In the genomic region with DNA sequence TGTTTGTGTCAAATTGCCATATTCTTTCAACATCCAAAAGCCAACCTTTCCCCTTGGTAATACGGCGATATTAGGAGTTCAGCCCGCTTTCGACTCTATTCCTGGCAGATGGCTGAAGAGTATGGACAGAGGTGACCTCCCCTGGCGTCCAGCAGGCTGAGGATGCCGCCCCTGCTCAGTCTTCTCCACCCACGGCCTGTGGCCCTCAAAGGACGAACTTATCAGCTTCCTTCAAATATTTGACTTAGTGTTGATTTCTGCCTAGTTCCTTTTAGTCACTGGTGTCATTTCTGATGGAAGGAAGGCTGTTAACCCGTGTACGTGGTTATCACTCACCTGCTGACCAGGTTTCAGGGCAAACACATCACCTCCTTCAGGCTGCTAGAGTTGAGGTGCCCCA, we compare ENCODE assay signal across 1 cellular context.
TF ChIP-seq lines count a peak whose summit lies in the region.

No MANE protein-coding gene starts in this region.

TF ChIP-seq in IMR-90, 13 proteins besides CTCF, POLR2A, EP300 and RAD21 (continued from another document):
- TF ChIP-seq, protein P1, sequence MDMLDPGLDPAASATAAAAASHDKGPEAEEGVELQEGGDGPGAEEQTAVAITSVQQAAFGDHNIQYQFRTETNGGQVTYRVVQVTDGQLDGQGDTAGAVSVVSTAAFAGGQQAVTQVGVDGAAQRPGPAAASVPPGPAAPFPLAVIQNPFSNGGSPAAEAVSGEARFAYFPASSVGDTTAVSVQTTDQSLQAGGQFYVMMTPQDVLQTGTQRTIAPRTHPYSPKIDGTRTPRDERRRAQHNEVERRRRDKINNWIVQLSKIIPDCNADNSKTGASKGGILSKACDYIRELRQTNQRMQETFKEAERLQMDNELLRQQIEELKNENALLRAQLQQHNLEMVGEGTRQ (IDR thresholded peaks at IDR 0.05; ENCODE audit: low read depth, low read length) = no peak
- no peak for TF ChIP-seq CHD1 (IDR thresholded peaks at IDR 0.05; ENCODE audit: low read depth, low read length)
